In the genomic region with DNA sequence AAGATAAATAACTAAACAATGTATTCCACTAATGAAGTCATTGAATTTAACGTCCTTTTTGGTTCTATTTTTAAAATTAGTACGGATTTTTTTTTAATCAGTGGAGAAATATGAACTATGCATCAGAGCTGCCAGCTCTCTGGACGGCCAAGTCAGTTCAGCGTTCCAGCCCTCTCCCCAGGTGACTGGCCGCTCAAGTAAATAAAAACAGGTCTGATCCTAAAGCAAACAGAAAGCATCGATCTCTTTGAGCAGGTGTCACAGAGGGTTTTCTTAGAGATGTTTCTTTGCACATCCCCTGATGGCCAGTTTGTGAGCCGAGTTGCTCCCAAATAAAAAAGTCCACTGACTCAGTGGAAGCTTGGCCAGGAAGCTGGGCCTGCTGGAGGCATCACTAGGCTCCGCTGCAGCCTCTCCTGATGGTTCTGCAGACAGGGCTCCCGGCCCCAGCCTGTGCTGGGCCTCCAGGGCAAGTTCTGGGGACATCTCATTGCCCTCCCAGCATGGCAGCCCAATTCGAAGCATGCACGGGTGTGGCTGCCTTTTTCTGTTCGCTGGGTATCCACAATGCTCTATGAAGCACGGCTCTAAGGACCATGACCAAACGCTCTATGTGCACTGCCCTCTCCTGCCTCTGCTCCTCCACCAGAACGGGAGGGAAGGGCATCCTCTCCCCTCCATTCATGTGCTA, we compare ENCODE assay signal across 23 cellular contexts.
DNase-seq lines count a peak whose midpoint lies in the region; ATAC-seq and TF ChIP-seq lines count a peak whose summit lies in the region.
"Had no signal": no experiment of that assay in that cellular context is flagged by ENCODE, and none has a peak within 500 bp of the region (broad histone marks: within the 10 kb centered on the region; RNA-seq: fewer than 3 reads in every experiment).

No MANE protein-coding gene starts in this region.

- H3K27me3 ChIP-seq in left lung (peaks cover 0 to 58% of the 10 kb centered on the region in 2 donors), tibial nerve (no peaks in the 10 kb centered on the region)
- H3K27me3 ChIP-seq: body of pancreas, uterus had no signal

- H3K9me3 ChIP-seq in left lung (peaks cover 0 to 4% of the 10 kb centered on the region in 2 donors), tibial nerve (peaks cover 0 to 10% (median 0%) of the 10 kb centered on the region in 4 donors)
- H3K9me3 ChIP-seq: adrenal gland, body of pancreas, MG63, suprapubic skin had no signal

- no peak overlapping the region for H3K27ac ChIP-seq in left lung
- no peak overlapping the region for H3K27ac ChIP-seq in tibial nerve
- H3K27ac ChIP-seq: adrenal gland, body of pancreas, PC-9, suprapubic skin, uterus, WERI-Rb-1 had no signal

- TF ChIP-seq EP300 in tibial nerve (IDR thresholded peaks at IDR 0.05): no peak

- TF ChIP-seq POLR2A in tibial nerve (IDR thresholded peaks at IDR 0.05): no peak

- intact Hi-C loops in left lung (cut with DNase I): no loop called here

- H3K4me3 ChIP-seq in left lung: no peak overlapping the region
- H3K4me3 ChIP-seq in tibial nerve: no peak overlapping the region
- H3K4me3 ChIP-seq: adrenal gland, body of pancreas, MG63, PC-9, suprapubic skin, uterus had no signal

- DNase-seq in ELF-1 (ENCODE audit: low read depth, low spot score) (peak; percentile 18), NCI-H345 treated with DMSO at 0.1 percent for 48 hours (lab: John Stamatoyannopoulos, UW; ENCODE audit: unreplicated experiment) (peak; percentile 41), left lung (peak; percentile 26 to 60), retina (peak; percentile 3), NCI-H1105 treated with DMSO at 0.1 percent for 48 hours (lab: John Stamatoyannopoulos, UW) (no peak), tibial nerve (ENCODE audit: low spot score in 2 of 2) (no peak)
- DNase-seq: activated CD4-positive, alpha-beta T cell treated with anti-CD3 and anti-CD28 coated beads, Interleukin-2, amount 10 ng/mL, durations not matched to agents 24 days and 14 days; body of pancreas; CD8-positive, alpha-beta T cell; DMS 273 treated with DMSO at 0.1 percent for 48 hours; kidney; mammary epithelial cell; MG63; NCI-H2081 treated with DMSO at 0.1 percent for 48 hours; NCI-H446; PC-9; SHP77 treated with DMSO at 0.1 percent for 48 hours; stimulated activated naive CD4-positive, alpha-beta T cell; WERI-Rb-1 had no signal

- no peaks in the 10 kb centered on the region for H3K4me1 ChIP-seq in left lung
- H3K4me1 ChIP-seq in tibial nerve: no peaks in the 10 kb centered on the region
- H3K4me1 ChIP-seq: adrenal gland, body of pancreas, suprapubic skin, uterus had no signal

- H3K36me3 ChIP-seq in left lung: no peaks in the 10 kb centered on the region
- no peaks in the 10 kb centered on the region for H3K36me3 ChIP-seq in tibial nerve
- H3K36me3 ChIP-seq: adrenal gland, MG63, suprapubic skin, uterus, WERI-Rb-1 had no signal

- 60 to 62% methylated on average over 14 to 15 of the region's 15 CpGs for WGBS in tibial nerve, 2 donors

- ATAC-seq in left lung (no peak), GM18519 (IDR thresholded peaks at IDR 0.05; ENCODE audit: low FRiP score, unreplicated experiment) (no peak)
- ATAC-seq: body of pancreas; CD8-positive, alpha-beta T cell had no signal

- no peak for TF ChIP-seq CTCF in left lung (IDR thresholded peaks at IDR 0.05)
- no peak for TF ChIP-seq CTCF in tibial nerve (IDR thresholded peaks at IDR 0.05)

Comparison
In these comparisons a context has a peak if more than half of its experiments do, and no peak if none do; other contexts are left out.
1. DNase-seq: peak in ELF-1 (single experiment), NCI-H345 treated with DMSO at 0.1 percent for 48 hours (single experiment), left lung (2 of 2) and retina (single experiment); none in NCI-H1105 treated with DMSO at 0.1 percent for 48 hours (single experiment) and tibial nerve (0 of 2).